Comparison of ENCODE assay signal across 11 cellular contexts in genomic region chr2:44549099-44549471, GRCh38.
DNase-seq lines count a peak whose midpoint lies in the region; ATAC-seq and TF ChIP-seq lines count a peak whose summit lies in the region.
"Had no signal": no experiment of that assay in that cellular context is flagged by ENCODE, and none has a peak within 500 bp of the region (broad histone marks: within the 10 kb centered on the region; RNA-seq: fewer than 3 reads in every experiment).

No MANE protein-coding gene starts in this region.

- H3K79me1 ChIP-seq in H9 (ENCODE audit: insufficient read depth, low read depth, low read length, poor library complexity, severe bottlenecking): no peaks in the 10 kb centered on the region

- H2BK120ac ChIP-seq in H9 (ENCODE audit: low read depth, low read length, poor library complexity, severe bottlenecking): no peak overlapping the region

- peaks cover 56 to 59% of the 10 kb centered on the region in 2 experiments for H3K4me1 Mint-ChIP-seq in H9
- H3K4me1 Mint-ChIP-seq: activated naive CD4-positive, alpha-beta T cell treated with anti-CD3 and anti-CD28 coated beads, Interleukin-2, amount 50 U/mL, for 24 hours had no signal

- H3K27ac Mint-ChIP-seq in H9: peak overlapping the region in 2 of 3 experiments; percentile 72 to 83; a peak in 5 of 7 replicates
- H3K27ac Mint-ChIP-seq: activated CD4-positive, alpha-beta memory T cell treated with anti-CD3 and anti-CD28 coated beads for 36 hours; activated naive CD4-positive, alpha-beta T cell treated with anti-CD3 and anti-CD28 coated beads, Interleukin-2, amount 50 U/mL, for 24 hours had no signal

- H3K36me3 ChIP-seq in RWPE2 (ENCODE audit: low read depth) (no peaks in the 10 kb centered on the region), suprapubic skin (no peaks in the 10 kb centered on the region)

- H3K23me2 ChIP-seq in H9 (ENCODE audit: insufficient read length, low read depth, low read length, poor library complexity, severe bottlenecking): no peaks in the 10 kb centered on the region

- H3K18ac ChIP-seq in H9 (ENCODE audit: insufficient read length, low read depth, low read length): no peak overlapping the region

- no peak overlapping the region for H3K4me2 ChIP-seq in H9 (ENCODE audit: insufficient read depth, insufficient read length, low read length)

- H3K14ac ChIP-seq in H9 (ENCODE audit: insufficient read depth, low read length): no peak overlapping the region

- H2BK20ac ChIP-seq in H9 (ENCODE audit: low read depth, low read length, poor library complexity, severe bottlenecking): no peak overlapping the region

- no peak overlapping the region for H2BK12ac ChIP-seq in H9 (ENCODE audit: insufficient read length, low read depth, low read length)

- H3K27me3 ChIP-seq in H9 (ENCODE audit: insufficient read depth, low read length): no peaks in the 10 kb centered on the region
- H3K27me3 ChIP-seq in RWPE2 (ENCODE audit: insufficient read depth, poor library complexity, severe bottlenecking): no peaks in the 10 kb centered on the region
- no peaks in the 10 kb centered on the region for H3K27me3 ChIP-seq in suprapubic skin

- no peak overlapping the region for H3K4me3 ChIP-seq in RWPE2 (ENCODE audit: severe bottlenecking)
- H3K4me3 ChIP-seq in suprapubic skin: no peak overlapping the region

- no peaks in the 10 kb centered on the region for H3K27me3 Mint-ChIP-seq in H9 (ENCODE audit: low read depth)
- H3K27me3 Mint-ChIP-seq: activated CD4-positive, alpha-beta memory T cell treated with anti-CD3 and anti-CD28 coated beads for 36 hours; activated naive CD4-positive, alpha-beta T cell treated with anti-CD3 and anti-CD28 coated beads, Interleukin-2, amount 50 U/mL, for 24 hours had no signal

- H3K9me3 ChIP-seq in H9 (ENCODE audit: control insufficient read depth, low read depth, low read length) (no peaks in the 10 kb centered on the region), RWPE2 (ENCODE audit: severe bottlenecking) (no peaks in the 10 kb centered on the region), suprapubic skin (no peaks in the 10 kb centered on the region)

- no CpG with 5 or more reads among the region's 1 CpG for WGBS in H9 (ENCODE audit: extremely low coverage, insufficient read length, low lambda C conversion rate)
- WGBS in suprapubic skin: 22% methylated on average over 1 of the region's 1 CpG

- no peak overlapping the region for H3T11ph ChIP-seq in H9 (ENCODE audit: low read length)

- H2BK15ac ChIP-seq in H9 (ENCODE audit: low read depth, low read length): no peak overlapping the region

- peaks cover 0 to 2% (median 0%) of the 10 kb centered on the region in 3 experiments; a peak in 3 of 7 replicates for H3K36me3 Mint-ChIP-seq in H9 (ENCODE audit: insufficient read depth in 1 of 3, low read depth in 3 of 3)

- TF ChIP-seq POLR2A in suprapubic skin (IDR thresholded peaks at IDR 0.05): no peak

- H2AK5ac ChIP-seq in H9 (ENCODE audit: insufficient read length, low read length): no peak overlapping the region

- H3K9ac ChIP-seq in H9 (ENCODE audit: extremely low read depth, insufficient read length, low read length): no peak overlapping the region

- H2AFZ ChIP-seq in H9 (ENCODE audit: low read length): no peak overlapping the region

- H3K4me1 ChIP-seq in H9 (ENCODE audit: insufficient read depth, low read length) (peaks cover 15% of the 10 kb centered on the region; the same call in 1 of the 2 replicates), RWPE2 (ENCODE audit: insufficient read depth, poor library complexity, severe bottlenecking) (peaks cover 44% of the 10 kb centered on the region), suprapubic skin (peaks cover 5% of the 10 kb centered on the region)

- TF ChIP-seq EP300 in suprapubic skin (IDR thresholded peaks at IDR 0.05): no peak

- H3K79me2 ChIP-seq in H9 (ENCODE audit: insufficient read depth, low read length): no peaks in the 10 kb centered on the region

- H2BK5ac ChIP-seq in H9 (ENCODE audit: insufficient read length, low read length): no peak overlapping the region

- H3K4ac ChIP-seq in H9 (ENCODE audit: low read depth, low read length): no peak overlapping the region

- no peak overlapping the region for H3K56ac ChIP-seq in H9 (ENCODE audit: insufficient read length, low read depth, low read length)

- ATAC-seq in RWPE2 (ENCODE audit: low read depth): peak; percentile 83
- no peak for ATAC-seq in GM18858 (IDR thresholded peaks at IDR 0.05; ENCODE audit: unreplicated experiment)

- DNase-seq in H9 (no peak), RWPE2 (ENCODE audit: low spot score) (no peak), fibroblast of gingiva (ENCODE audit: low read depth) (peak; percentile 94), smooth muscle cell of the brain vasculature (ENCODE audit: low read depth, low spot score) (peak; percentile 58), suprapubic skin (ENCODE audit: low spot score in 2 of 2) (no peak), NCI-H146 treated with DMSO at 0.1 percent for 48 hours (lab: John Stamatoyannopoulos, UW; ENCODE audit: unreplicated experiment) (no peak)
- DNase-seq: activated CD4-positive, alpha-beta memory T cell treated with anti-CD3 and anti-CD28 coated beads for 36 hours; NCI-H345; retina had no signal

- no peak for TF ChIP-seq CTCF in H9 (conservative IDR thresholded peaks at IDR 0.05)
- TF ChIP-seq CTCF in RWPE2 (IDR thresholded peaks at IDR 0.05; ENCODE audit: poor library complexity, severe bottlenecking): no peak
- TF ChIP-seq CTCF in suprapubic skin (IDR thresholded peaks at IDR 0.05): no peak

- no peak overlapping the region for H4K91ac ChIP-seq in H9 (ENCODE audit: insufficient read length, low read depth, low read length)

- no peak overlapping the region for H3K27ac ChIP-seq in H9 (ENCODE audit: insufficient read length, low read depth, low read length)
- H3K27ac ChIP-seq in RWPE2 (ENCODE audit: poor library complexity, severe bottlenecking): peak overlapping the region; percentile 90
- H3K27ac ChIP-seq in suprapubic skin: no peak overlapping the region

- no peak overlapping the region for H4K8ac ChIP-seq in H9 (replicated peaks; ENCODE audit: insufficient read length, low read depth, low read length)

- H3K9me3 Mint-ChIP-seq in H9: no peaks in the 10 kb centered on the region
- H3K9me3 Mint-ChIP-seq: activated CD4-positive, alpha-beta memory T cell treated with anti-CD3 and anti-CD28 coated beads for 36 hours; activated naive CD4-positive, alpha-beta T cell treated with anti-CD3 and anti-CD28 coated beads, Interleukin-2, amount 50 U/mL, for 24 hours had no signal

- H3K4me3 Mint-ChIP-seq in H9: no peak overlapping the region
- H3K4me3 Mint-ChIP-seq: activated CD4-positive, alpha-beta memory T cell treated with anti-CD3 and anti-CD28 coated beads for 36 hours; activated naive CD4-positive, alpha-beta T cell treated with anti-CD3 and anti-CD28 coated beads, Interleukin-2, amount 50 U/mL, for 24 hours had no signal

- H3K23ac ChIP-seq in H9 (ENCODE audit: insufficient read length, low read depth, low read length): no peak overlapping the region

- no peak overlapping the region for H4K5ac ChIP-seq in H9 (ENCODE audit: insufficient read length, low read depth, low read length)

- no peaks in the 10 kb centered on the region for H4K20me1 ChIP-seq in H9 (ENCODE audit: control insufficient read depth, insufficient read depth, insufficient read length)

Comparison
In these comparisons a context has a peak if more than half of its experiments do, and no peak if none do; other contexts are left out.
1. DNase-seq: peak in fibroblast of gingiva (single experiment) and smooth muscle cell of the brain vasculature (single experiment); none in H9 (single experiment), RWPE2 (single experiment), suprapubic skin (0 of 2) and NCI-H146 treated with DMSO at 0.1 percent for 48 hours (single experiment).